1 cellular context compared by ENCODE assay signal in the genomic region with DNA sequence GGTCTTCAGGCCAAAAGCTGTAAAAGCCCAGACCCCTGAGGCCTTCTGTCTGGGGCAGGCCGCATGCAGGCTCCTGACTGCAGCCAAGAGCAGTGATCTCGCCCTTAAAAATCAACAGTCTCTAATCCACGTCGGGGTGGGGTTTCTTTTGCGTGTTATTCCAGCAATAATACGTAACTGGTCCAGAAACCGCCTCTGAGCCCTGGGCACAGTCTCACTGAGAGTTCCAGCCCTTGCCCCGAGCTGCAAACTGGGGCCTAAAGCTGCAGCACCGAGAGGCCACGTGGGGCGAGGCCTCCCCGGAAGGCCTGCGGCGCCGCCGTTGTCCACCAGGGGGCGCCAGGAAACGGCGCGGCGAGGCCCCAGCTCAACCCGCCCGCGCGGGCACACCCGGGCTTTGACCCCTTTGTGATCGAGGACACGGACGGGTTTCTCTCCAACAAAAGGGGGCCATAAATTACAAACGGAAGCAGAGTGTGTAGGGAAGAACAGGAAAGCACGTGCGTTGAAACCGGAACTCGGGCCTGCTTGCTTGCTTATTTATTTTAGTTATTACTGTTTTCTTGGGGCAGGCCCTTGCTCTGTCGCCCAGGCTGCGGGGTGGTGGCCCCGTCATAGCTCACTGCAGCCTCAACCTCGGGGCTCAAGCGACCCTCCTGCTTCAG.
TF ChIP-seq lines count a peak whose summit lies in the region.

No MANE protein-coding gene starts in this region.

TF ChIP-seq in HepG2, 621 proteins besides CTCF, POLR2A, EP300 and RAD21 (continued from another document and continues in another):
- TF ChIP-seq, protein P1, sequence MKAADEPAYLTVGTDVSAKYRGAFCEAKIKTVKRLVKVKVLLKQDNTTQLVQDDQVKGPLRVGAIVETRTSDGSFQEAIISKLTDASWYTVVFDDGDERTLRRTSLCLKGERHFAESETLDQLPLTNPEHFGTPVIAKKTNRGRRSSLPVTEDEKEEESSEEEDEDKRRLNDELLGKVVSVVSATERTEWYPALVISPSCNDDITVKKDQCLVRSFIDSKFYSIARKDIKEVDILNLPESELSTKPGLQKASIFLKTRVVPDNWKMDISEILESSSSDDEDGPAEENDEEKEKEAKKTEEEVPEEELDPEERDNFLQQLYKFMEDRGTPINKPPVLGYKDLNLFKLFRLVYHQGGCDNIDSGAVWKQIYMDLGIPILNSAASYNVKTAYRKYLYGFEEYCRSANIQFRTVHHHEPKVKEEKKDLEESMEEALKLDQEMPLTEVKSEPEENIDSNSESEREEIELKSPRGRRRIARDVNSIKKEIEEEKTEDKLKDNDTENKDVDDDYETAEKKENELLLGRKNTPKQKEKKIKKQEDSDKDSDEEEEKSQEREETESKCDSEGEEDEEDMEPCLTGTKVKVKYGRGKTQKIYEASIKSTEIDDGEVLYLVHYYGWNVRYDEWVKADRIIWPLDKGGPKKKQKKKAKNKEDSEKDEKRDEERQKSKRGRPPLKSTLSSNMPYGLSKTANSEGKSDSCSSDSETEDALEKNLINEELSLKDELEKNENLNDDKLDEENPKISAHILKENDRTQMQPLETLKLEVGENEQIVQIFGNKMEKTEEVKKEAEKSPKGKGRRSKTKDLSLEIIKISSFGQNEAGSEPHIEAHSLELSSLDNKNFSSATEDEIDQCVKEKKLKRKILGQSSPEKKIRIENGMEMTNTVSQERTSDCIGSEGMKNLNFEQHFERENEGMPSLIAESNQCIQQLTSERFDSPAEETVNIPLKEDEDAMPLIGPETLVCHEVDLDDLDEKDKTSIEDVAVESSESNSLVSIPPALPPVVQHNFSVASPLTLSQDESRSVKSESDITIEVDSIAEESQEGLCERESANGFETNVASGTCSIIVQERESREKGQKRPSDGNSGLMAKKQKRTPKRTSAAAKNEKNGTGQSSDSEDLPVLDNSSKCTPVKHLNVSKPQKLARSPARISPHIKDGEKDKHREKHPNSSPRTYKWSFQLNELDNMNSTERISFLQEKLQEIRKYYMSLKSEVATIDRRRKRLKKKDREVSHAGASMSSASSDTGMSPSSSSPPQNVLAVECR (CRISPR knock-in tag; IDR thresholded peaks at IDR 0.05; ENCODE audit: borderline replicate concordance), result peak; percentile 67; the same call in 1 of the 2 replicates
- TF ChIP-seq ZSCAN9 (CRISPR knock-in tag; IDR thresholded peaks at IDR 0.05; ENCODE audit: borderline replicate concordance) (peak; percentile 68), ZNF724P (CRISPR knock-in tag; IDR thresholded peaks at IDR 0.05; ENCODE audit: borderline replicate concordance) (peak; percentile 90; the same call in 1 of the 2 replicates), SRSF9 (IDR thresholded peaks at IDR 0.05; ENCODE audit: borderline replicate concordance, insufficient read depth, low read depth, low read length, poor library complexity, severe bottlenecking) (no peak), HES4 (CRISPR knock-in tag; IDR thresholded peaks at IDR 0.05; ENCODE audit: borderline replicate concordance) (no peak; the same call in 1 of the 2 replicates), ZNF160 (CRISPR knock-in tag; IDR thresholded peaks at IDR 0.05) (peak; percentile 78), MXI1 (IDR thresholded peaks at IDR 0.05; ENCODE audit: borderline replicate concordance, low read depth, low read length) (peak; percentile 79; the same call in 1 of the 3 replicates), FOXK2 (IDR thresholded peaks at IDR 0.05) (no peak), KLF12 (CRISPR knock-in tag; IDR thresholded peaks at IDR 0.05; ENCODE audit: borderline replicate concordance) (no peak), MAF1 (CRISPR knock-in tag; IDR thresholded peaks at IDR 0.05; ENCODE audit: borderline replicate concordance) (no peak; the same call in 1 of the 2 replicates), ZBTB38 (CRISPR knock-in tag; IDR thresholded peaks at IDR 0.05) (peak; percentile 93), NONO (IDR thresholded peaks at IDR 0.05) (no peak), NONO (CRISPR knock-in tag; conservative IDR thresholded peaks at IDR 0.05) (peak; percentile 88), TCF12 (IDR thresholded peaks at IDR 0.05) (no peak), TCF12 (CRISPR knock-in tag; IDR thresholded peaks at IDR 0.05) (peak; percentile 93), NFE2 (CRISPR knock-in tag; IDR thresholded peaks at IDR 0.05) (no peak), NR2F6 (IDR thresholded peaks at IDR 0.05) (peak; percentile 53), NR2F6 (CRISPR knock-in tag; IDR thresholded peaks at IDR 0.05) (peak; percentile 72), GLI4 (CRISPR knock-in tag; IDR thresholded peaks at IDR 0.05; ENCODE audit: borderline replicate concordance) (peak; percentile 65; the same call in 1 of the 2 replicates), ZSCAN20 (CRISPR knock-in tag; IDR thresholded peaks at IDR 0.05; ENCODE audit: borderline replicate concordance) (no peak), HNRNPLL (IDR thresholded peaks at IDR 0.05; ENCODE audit: low read depth, low read length, poor library complexity, severe bottlenecking) (peak; percentile 56), ZNF317 (CRISPR knock-in tag; IDR thresholded peaks at IDR 0.05) (peak; percentile 75), ELF1 (CRISPR knock-in tag; IDR thresholded peaks at IDR 0.05) (peak; percentile 70), CEBPB (IDR thresholded peaks at IDR 0.05; ENCODE audit: borderline replicate concordance, low read depth, low read length) (no peak), ZNF761 (CRISPR knock-in tag; conservative IDR thresholded peaks at IDR 0.05) (peak; percentile 84; the same call in 1 of the 2 replicates), REPIN1 (CRISPR knock-in tag; IDR thresholded peaks at IDR 0.05; ENCODE audit: borderline replicate concordance, low read depth) (peak; percentile 92), NFE2L2 (IDR thresholded peaks at IDR 0.05; ENCODE audit: low read length) (no peak), ZNF143 (CRISPR knock-in tag; IDR thresholded peaks at IDR 0.05) (no peak), YY1 (IDR thresholded peaks at IDR 0.05; ENCODE audit: insufficient read depth, insufficient replicate concordance, low read depth, low read length) (peak; percentile 72), NFRKB (IDR thresholded peaks at IDR 0.05) (no peak), JARID2 (CRISPR knock-in tag; IDR thresholded peaks at IDR 0.05; ENCODE audit: insufficient replicate concordance) (no peak), ZNF460 (CRISPR knock-in tag; IDR thresholded peaks at IDR 0.05; ENCODE audit: borderline replicate concordance) (peak; percentile 74; the same call in 1 of the 2 replicates), ZFP36 (IDR thresholded peaks at IDR 0.05; ENCODE audit: borderline replicate concordance, low read depth, low read length, partially characterized antibody) (no peak), RFXAP (CRISPR knock-in tag; IDR thresholded peaks at IDR 0.05; ENCODE audit: borderline replicate concordance) (peak; percentile 55; the same call in 1 of the 2 replicates), ZBTB7B (CRISPR knock-in tag; IDR thresholded peaks at IDR 0.05) (peak; percentile 95), ZFP37 (CRISPR knock-in tag; IDR thresholded peaks at IDR 0.05; ENCODE audit: borderline replicate concordance) (peak; percentile 83; the same call in 1 of the 2 replicates), TARDBP (CRISPR knock-in tag; IDR thresholded peaks at IDR 0.05) (peak; percentile 74; the same call in 1 of the 2 replicates)
- TF ChIP-seq, protein P2, sequence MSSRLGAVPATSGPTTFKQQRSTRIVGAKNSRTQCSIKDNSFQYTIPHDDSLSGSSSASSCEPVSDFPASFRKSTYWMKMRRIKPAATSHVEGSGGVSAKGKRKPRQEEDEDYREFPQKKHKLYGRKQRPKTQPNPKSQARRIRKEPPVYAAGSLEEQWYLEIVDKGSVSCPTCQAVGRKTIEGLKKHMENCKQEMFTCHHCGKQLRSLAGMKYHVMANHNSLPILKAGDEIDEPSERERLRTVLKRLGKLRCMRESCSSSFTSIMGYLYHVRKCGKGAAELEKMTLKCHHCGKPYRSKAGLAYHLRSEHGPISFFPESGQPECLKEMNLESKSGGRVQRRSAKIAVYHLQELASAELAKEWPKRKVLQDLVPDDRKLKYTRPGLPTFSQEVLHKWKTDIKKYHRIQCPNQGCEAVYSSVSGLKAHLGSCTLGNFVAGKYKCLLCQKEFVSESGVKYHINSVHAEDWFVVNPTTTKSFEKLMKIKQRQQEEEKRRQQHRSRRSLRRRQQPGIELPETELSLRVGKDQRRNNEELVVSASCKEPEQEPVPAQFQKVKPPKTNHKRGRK (CRISPR knock-in tag; IDR thresholded peaks at IDR 0.05), result peak; percentile 72; the same call in 1 of the 2 replicates
- TF ChIP-seq, protein P3, sequence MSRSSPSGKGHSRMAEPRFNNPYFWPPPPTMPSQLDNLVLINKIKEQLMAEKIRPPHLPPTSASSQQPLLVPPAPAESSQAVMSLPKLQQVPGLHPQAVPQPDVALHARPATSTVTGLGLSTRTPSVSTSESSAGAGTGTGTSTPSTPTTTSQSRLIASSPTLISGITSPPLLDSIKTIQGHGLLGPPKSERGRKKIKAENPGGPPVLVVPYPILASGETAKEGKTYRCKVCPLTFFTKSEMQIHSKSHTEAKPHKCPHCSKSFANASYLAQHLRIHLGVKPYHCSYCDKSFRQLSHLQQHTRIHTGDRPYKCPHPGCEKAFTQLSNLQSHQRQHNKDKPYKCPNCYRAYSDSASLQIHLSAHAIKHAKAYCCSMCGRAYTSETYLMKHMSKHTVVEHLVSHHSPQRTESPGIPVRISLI (CRISPR knock-in tag; IDR thresholded peaks at IDR 0.05; ENCODE audit: borderline replicate concordance), result peak; percentile 48; the same call in 1 of the 2 replicates
- TF ChIP-seq, protein P4, sequence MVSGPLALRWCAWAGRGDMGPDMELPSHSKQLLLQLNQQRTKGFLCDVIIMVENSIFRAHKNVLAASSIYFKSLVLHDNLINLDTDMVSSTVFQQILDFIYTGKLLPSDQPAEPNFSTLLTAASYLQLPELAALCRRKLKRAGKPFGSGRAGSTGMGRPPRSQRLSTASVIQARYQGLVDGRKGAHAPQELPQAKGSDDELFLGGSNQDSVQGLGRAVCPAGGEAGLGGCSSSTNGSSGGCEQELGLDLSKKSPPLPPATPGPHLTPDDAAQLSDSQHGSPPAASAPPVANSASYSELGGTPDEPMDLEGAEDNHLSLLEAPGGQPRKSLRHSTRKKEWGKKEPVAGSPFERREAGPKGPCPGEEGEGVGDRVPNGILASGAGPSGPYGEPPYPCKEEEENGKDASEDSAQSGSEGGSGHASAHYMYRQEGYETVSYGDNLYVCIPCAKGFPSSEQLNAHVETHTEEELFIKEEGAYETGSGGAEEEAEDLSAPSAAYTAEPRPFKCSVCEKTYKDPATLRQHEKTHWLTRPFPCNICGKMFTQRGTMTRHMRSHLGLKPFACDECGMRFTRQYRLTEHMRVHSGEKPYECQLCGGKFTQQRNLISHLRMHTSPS (CRISPR knock-in tag; IDR thresholded peaks at IDR 0.05; ENCODE audit: low read depth), result peak; percentile 92
- TF ChIP-seq, protein P5, sequence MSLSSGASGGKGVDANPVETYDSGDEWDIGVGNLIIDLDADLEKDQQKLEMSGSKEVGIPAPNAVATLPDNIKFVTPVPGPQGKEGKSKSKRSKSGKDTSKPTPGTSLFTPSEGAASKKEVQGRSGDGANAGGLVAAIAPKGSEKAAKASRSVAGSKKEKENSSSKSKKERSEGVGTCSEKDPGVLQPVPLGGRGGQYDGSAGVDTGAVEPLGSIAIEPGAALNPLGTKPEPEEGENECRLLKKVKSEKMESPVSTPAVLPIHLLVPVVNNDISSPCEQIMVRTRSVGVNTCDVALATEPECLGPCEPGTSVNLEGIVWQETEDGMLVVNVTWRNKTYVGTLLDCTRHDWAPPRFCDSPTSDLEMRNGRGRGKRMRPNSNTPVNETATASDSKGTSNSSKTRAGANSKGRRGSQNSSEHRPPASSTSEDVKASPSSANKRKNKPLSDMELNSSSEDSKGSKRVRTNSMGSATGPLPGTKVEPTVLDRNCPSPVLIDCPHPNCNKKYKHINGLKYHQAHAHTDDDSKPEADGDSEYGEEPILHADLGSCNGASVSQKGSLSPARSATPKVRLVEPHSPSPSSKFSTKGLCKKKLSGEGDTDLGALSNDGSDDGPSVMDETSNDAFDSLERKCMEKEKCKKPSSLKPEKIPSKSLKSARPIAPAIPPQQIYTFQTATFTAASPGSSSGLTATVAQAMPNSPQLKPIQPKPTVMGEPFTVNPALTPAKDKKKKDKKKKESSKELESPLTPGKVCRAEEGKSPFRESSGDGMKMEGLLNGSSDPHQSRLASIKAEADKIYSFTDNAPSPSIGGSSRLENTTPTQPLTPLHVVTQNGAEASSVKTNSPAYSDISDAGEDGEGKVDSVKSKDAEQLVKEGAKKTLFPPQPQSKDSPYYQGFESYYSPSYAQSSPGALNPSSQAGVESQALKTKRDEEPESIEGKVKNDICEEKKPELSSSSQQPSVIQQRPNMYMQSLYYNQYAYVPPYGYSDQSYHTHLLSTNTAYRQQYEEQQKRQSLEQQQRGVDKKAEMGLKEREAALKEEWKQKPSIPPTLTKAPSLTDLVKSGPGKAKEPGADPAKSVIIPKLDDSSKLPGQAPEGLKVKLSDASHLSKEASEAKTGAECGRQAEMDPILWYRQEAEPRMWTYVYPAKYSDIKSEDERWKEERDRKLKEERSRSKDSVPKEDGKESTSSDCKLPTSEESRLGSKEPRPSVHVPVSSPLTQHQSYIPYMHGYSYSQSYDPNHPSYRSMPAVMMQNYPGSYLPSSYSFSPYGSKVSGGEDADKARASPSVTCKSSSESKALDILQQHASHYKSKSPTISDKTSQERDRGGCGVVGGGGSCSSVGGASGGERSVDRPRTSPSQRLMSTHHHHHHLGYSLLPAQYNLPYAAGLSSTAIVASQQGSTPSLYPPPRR (CRISPR knock-in tag; IDR thresholded peaks at IDR 0.05; ENCODE audit: borderline replicate concordance), result peak; percentile 87
- TF ChIP-seq, protein P6, sequence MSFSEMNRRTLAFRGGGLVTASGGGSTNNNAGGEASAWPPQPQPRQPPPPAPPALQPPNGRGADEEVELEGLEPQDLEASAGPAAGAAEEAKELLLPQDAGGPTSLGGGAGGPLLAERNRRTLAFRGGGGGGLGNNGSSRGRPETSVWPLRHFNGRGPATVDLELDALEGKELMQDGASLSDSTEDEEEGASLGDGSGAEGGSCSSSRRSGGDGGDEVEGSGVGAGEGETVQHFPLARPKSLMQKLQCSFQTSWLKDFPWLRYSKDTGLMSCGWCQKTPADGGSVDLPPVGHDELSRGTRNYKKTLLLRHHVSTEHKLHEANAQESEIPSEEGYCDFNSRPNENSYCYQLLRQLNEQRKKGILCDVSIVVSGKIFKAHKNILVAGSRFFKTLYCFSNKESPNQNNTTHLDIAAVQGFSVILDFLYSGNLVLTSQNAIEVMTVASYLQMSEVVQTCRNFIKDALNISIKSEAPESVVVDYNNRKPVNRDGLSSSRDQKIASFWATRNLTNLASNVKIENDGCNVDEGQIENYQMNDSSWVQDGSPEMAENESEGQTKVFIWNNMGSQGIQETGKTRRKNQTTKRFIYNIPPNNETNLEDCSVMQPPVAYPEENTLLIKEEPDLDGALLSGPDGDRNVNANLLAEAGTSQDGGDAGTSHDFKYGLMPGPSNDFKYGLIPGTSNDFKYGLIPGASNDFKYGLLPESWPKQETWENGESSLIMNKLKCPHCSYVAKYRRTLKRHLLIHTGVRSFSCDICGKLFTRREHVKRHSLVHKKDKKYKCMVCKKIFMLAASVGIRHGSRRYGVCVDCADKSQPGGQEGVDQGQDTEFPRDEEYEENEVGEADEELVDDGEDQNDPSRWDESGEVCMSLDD (CRISPR knock-in tag; IDR thresholded peaks at IDR 0.05; ENCODE audit: borderline replicate concordance), result no peak; the same call in 1 of the 2 replicates
